1 cellular context compared by ENCODE assay signal in genomic region chr7:67302113-67303039, GRCh38.
TF ChIP-seq lines count a peak whose summit lies in the region.

No MANE protein-coding gene starts in this region.

TF ChIP-seq in K562, 482 proteins besides CTCF, POLR2A, EP300 and RAD21 (continued from another document and continues in another):
- TF ChIP-seq ZNF592 (IDR thresholded peaks at IDR 0.05) (no peak), HCFC1 (IDR thresholded peaks at IDR 0.05; ENCODE audit: low read depth, low read length) (peak; percentile 47), TAL1 (IDR thresholded peaks at IDR 0.05) (no peak), SPI1 (IDR thresholded peaks at IDR 0.05; ENCODE audit: borderline replicate concordance, low read depth, low read length) (peak; percentile 47; the same call in 1 of the 2 replicates), RB1 (IDR thresholded peaks at IDR 0.05; ENCODE audit: low read depth) (peak; percentile 90), ZBTB33 (CRISPR knock-in tag; IDR thresholded peaks at IDR 0.05) (peak; percentile 17; the same call in 1 of the 2 replicates), KHSRP (IDR thresholded peaks at IDR 0.05) (no peak), HMGN3 (IDR thresholded peaks at IDR 0.05; ENCODE audit: borderline replicate concordance, extremely low read depth, insufficient read length, low read depth, low read length) (peak; percentile 78), TRIM28 (IDR thresholded peaks at IDR 0.05) (peak; percentile 19; the same call in 1 of the 2 replicates), POLR2AphosphoS2 (IDR thresholded peaks at IDR 0.05; ENCODE audit: low read length) (peak; percentile 65; the same call in 1 of the 2 replicates), SMAD1 (IDR thresholded peaks at IDR 0.05; ENCODE audit: low read depth, low read length, partially characterized antibody) (no peak), NFXL1 (CRISPR knock-in tag; IDR thresholded peaks at IDR 0.05) (no peak), ZNF395 (CRISPR knock-in tag; IDR thresholded peaks at IDR 0.05) (peak; percentile 84; the same call in 1 of the 2 replicates), AFF4 (CRISPR knock-in tag; IDR thresholded peaks at IDR 0.05) (peak; percentile 16; the same call in 1 of the 2 replicates), JUNB (CRISPR knock-in tag; conservative IDR thresholded peaks at IDR 0.05) (peak; percentile 36; the same call in 1 of the 2 replicates), ELF2 (CRISPR knock-in tag; IDR thresholded peaks at IDR 0.05) (peak; percentile 34; the same call in 1 of the 2 replicates), ZNF24 (IDR thresholded peaks at IDR 0.05) (0 out of 2 replicates have a peak, but pooled peaks have one; percentile 9), DACH1 (IDR thresholded peaks at IDR 0.05; ENCODE audit: partially characterized antibody) (peak; percentile 13), E2F8 (IDR thresholded peaks at IDR 0.05; ENCODE audit: low read depth, partially characterized antibody) (peak; percentile 42), RAD51 (IDR thresholded peaks at IDR 0.05; ENCODE audit: borderline replicate concordance, low read depth) (peak; percentile 58; the same call in 1 of the 2 replicates), ZZZ3 (IDR thresholded peaks at IDR 0.05) (no peak), PHF20 (IDR thresholded peaks at IDR 0.05; ENCODE audit: partially characterized antibody) (peak; percentile 90), ZBTB9 (CRISPR knock-in tag; IDR thresholded peaks at IDR 0.05) (peak; percentile 82; the same call in 1 of the 2 replicates), U2AF1 (optimal IDR thresholded peaks at IDR 0.05; ENCODE audit: low read depth, low read length) (no peak), ZNF79 (CRISPR knock-in tag; IDR thresholded peaks at IDR 0.05; ENCODE audit: low read depth) (no peak), BACH1 (tag; IDR thresholded peaks at IDR 0.05) (no peak), RREB1 (CRISPR knock-in tag; IDR thresholded peaks at IDR 0.05) (0 out of 2 replicates have a peak, but pooled peaks have one; percentile 26), ESRRA (IDR thresholded peaks at IDR 0.05; ENCODE audit: borderline replicate concordance, low read depth) (peak; percentile 93), ZNF766 (CRISPR knock-in tag; conservative IDR thresholded peaks at IDR 0.05) (peak; percentile 86), ZNF512 (tag; IDR thresholded peaks at IDR 0.05) (no peak), RBM15 (IDR thresholded peaks at IDR 0.05; ENCODE audit: insufficient read depth, low read length) (no peak), GTF2E2 (tag; IDR thresholded peaks at IDR 0.05) (peak; percentile 94), BMI1 (IDR thresholded peaks at IDR 0.05; ENCODE audit: low read length) (no peak)
